ENCODE assay signal across 8 cellular contexts in genomic region chr3:28349397-28350000, GRCh38.
A peak's percentile ranks its signal among the peaks of the same experiment; 100 is the strongest.
DNase-seq lines count a peak whose midpoint lies in the region; ATAC-seq and TF ChIP-seq lines count a peak whose summit lies in the region.

No MANE protein-coding gene starts in this region.

- H2AFZ ChIP-seq in KMS-11 (ENCODE audit: low read depth), result peak overlapping the region; percentile 71

- no peaks in the 10 kb centered on the region for H3K79me2 ChIP-seq in KMS-11 (ENCODE audit: insufficient read depth, low read depth)

- peak overlapping the region; percentile 94 for H3K27ac Mint-ChIP-seq in activated naive CD8-positive, alpha-beta T cell treated with anti-CD3 and anti-CD28 coated beads, Interleukin-2, amount 50 U/mL, for 24 hours

- H3K4me2 ChIP-seq in KMS-11, result peak overlapping the region; percentile 39; the same call in 1 of the 2 replicates

- peaks cover 48% of the 10 kb centered on the region for H3K4me1 Mint-ChIP-seq in activated naive CD8-positive, alpha-beta T cell treated with anti-CD3 and anti-CD28 coated beads, Interleukin-2, amount 50 U/mL, for 24 hours

- H3K36me3 Mint-ChIP-seq in activated naive CD8-positive, alpha-beta T cell treated with anti-CD3 and anti-CD28 coated beads, Interleukin-2, amount 50 U/mL, for 24 hours (ENCODE audit: low read depth), result peaks cover 29% of the 10 kb centered on the region

- no peaks in the 10 kb centered on the region for H3K27me3 Mint-ChIP-seq in activated naive CD8-positive, alpha-beta T cell treated with anti-CD3 and anti-CD28 coated beads, Interleukin-2, amount 50 U/mL, for 24 hours

- peak overlapping the region; percentile 97; the same call in 1 of the 2 replicates for H3K9ac ChIP-seq in KMS-11

- ATAC-seq in activated naive CD8-positive, alpha-beta T cell treated with anti-CD3 and anti-CD28 coated beads, Interleukin-2, amount 50 U/mL, for 24 hours, result peak; percentile 1

- H3K27me3 ChIP-seq in KMS-11 (ENCODE audit: insufficient read depth, low read depth), result no peaks in the 10 kb centered on the region

- no peak for TF ChIP-seq CTCF in KMS-11 (conservative IDR thresholded peaks at IDR 0.05; ENCODE audit: low read depth, low read length)

- H3K27ac ChIP-seq in KMS-11, result peak overlapping the region; percentile 94; the same call in 1 of the 2 replicates

- no peaks in the 10 kb centered on the region for H3K36me3 ChIP-seq in KMS-11 (ENCODE audit: insufficient read depth)

- no peaks in the 10 kb centered on the region for H4K20me1 ChIP-seq in KMS-11 (ENCODE audit: insufficient read depth)

- peak overlapping the region; percentile 20 for H3K4me3 ChIP-seq in KMS-11 (IDR thresholded peaks at IDR 0.05; ENCODE audit: insufficient read depth, low read depth, low read length)

- H3K4me1 ChIP-seq in KMS-11 (ENCODE audit: low read depth, poor library complexity, severe bottlenecking), result peaks cover 16% of the 10 kb centered on the region

- peak; percentile 82 to 89 for DNase-seq in NCI-H526 (lab: John Stamatoyannopoulos, UW)
- no peak for DNase-seq in NCI-H526 treated with DMSO at 0.1 percent for 48 hours (lab: John Stamatoyannopoulos, UW)
- DNase-seq in activated naive CD8-positive, alpha-beta T cell treated with anti-CD3 and anti-CD28 coated beads, Interleukin-2, amount 50 U/mL, for 24 hours, result no peak
- DNase-seq in iris pigment epithelial cell (ENCODE audit: low read depth), result peak; percentile 23
- DNase-seq in stromal cell of bone marrow (ENCODE audit: low read depth), result peak; percentile 11
- no peak for DNase-seq in GM19238 (ENCODE audit: insufficient read length, low spot score)
- no peak for DNase-seq in epidermal melanocyte (ENCODE audit: insufficient read length, low spot score)

- peak overlapping the region; percentile 92 for H3K4me3 Mint-ChIP-seq in activated naive CD8-positive, alpha-beta T cell treated with anti-CD3 and anti-CD28 coated beads, Interleukin-2, amount 50 U/mL, for 24 hours

- peaks cover 13% of the 10 kb centered on the region for H3K9me3 Mint-ChIP-seq in activated naive CD8-positive, alpha-beta T cell treated with anti-CD3 and anti-CD28 coated beads, Interleukin-2, amount 50 U/mL, for 24 hours

Comparison
In these comparisons a context has a peak if more than half of its experiments do, and no peak if none do; other contexts are left out.
1. DNase-seq: peak in NCI-H526 (2 of 2), iris pigment epithelial cell (single experiment) and stromal cell of bone marrow (single experiment); none in NCI-H526 treated with DMSO at 0.1 percent for 48 hours (single experiment), activated naive CD8-positive, alpha-beta T cell treated with anti-CD3 and anti-CD28 coated beads, Interleukin-2, amount 50 U/mL, for 24 hours (single experiment), GM19238 (single experiment) and epidermal melanocyte (single experiment).